Comparison of ENCODE assay signal across 18 cellular contexts in the genomic region with DNA sequence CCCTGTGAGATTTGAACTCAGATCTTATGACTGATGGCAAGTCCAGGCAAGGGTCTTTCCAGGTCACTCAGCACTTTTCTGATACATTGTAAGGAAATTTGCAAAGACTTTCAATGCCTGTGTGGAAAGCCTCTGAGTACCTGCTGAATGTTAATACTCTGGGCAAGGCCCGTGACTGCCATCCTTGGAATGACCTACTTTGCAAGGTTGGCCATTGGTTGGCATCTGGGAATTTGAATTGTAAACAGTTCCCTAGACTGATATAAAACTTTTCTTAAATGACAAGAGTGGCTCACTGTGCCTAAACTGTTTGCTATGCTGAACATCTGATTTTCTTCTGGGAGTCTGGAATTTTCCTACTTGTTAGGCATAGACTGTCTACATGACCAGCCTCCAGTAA. TPM values are rescaled to one million over a fixed set of nuclear protein-coding genes. Genes with fewer than 3 reads are reported as not detected.
"Had no signal": no experiment of that assay in that cellular context is flagged by ENCODE, and none has a peak within 500 bp of the region (broad histone marks: within the 10 kb centered on the region; RNA-seq: fewer than 3 reads in every experiment).

No MANE protein-coding gene starts in this region.

- H3K27ac ChIP-seq: body of pancreas, epithelial cell of prostate, sigmoid colon, testis had no signal

- H3K4me3 ChIP-seq: body of pancreas, sigmoid colon, testis had no signal

- DNase-seq: activated gamma-delta T cell treated with Interleukin-2 at 50 U/mL for 16 hours; amniotic stem cell; body of pancreas; central memory CD4-positive, alpha-beta T cell; effector memory CD4-positive, alpha-beta T cell; left ventricle myocardium superior; mesenchymal stem cell; SIG-M5; sigmoid colon; stimulated activated CD4-positive, alpha-beta T cell treated with anti-CD3 and anti-CD28 coated beads, Interleukin-2, amount 100 ng/mL, for 24 hours; stimulated activated naive CD8-positive, alpha-beta T cell treated with anti-CD3 and anti-CD28 coated beads, Interleukin-15, amount 100 ng/mL, for 72 hours; T-helper 9 cell; testis had no signal

- H3K9me3 ChIP-seq: body of pancreas, testis had no signal

- H3K36me3 ChIP-seq: sigmoid colon had no signal

- H3K27me3 Mint-ChIP-seq: stimulated activated naive CD8-positive, alpha-beta T cell treated with anti-CD3 and anti-CD28 coated beads, Interleukin-15, amount 100 ng/mL, for 72 hours had no signal

- H3K27me3 ChIP-seq: body of pancreas, sigmoid colon, testis had no signal

- H3K4me1 ChIP-seq: body of pancreas, sigmoid colon, testis had no signal

RNA-seq across cellular contexts. Expression of gene CD2, which starts 57.1 kb away (rescaled TPM):
- total RNA-seq: kidney epithelial cell, osteoblast, pulmonary artery endothelial cell had no signal
- polyA plus RNA-seq: neural cell had no signal
